Comparison of ENCODE assay signal across 2 cellular contexts in the genomic region with DNA sequence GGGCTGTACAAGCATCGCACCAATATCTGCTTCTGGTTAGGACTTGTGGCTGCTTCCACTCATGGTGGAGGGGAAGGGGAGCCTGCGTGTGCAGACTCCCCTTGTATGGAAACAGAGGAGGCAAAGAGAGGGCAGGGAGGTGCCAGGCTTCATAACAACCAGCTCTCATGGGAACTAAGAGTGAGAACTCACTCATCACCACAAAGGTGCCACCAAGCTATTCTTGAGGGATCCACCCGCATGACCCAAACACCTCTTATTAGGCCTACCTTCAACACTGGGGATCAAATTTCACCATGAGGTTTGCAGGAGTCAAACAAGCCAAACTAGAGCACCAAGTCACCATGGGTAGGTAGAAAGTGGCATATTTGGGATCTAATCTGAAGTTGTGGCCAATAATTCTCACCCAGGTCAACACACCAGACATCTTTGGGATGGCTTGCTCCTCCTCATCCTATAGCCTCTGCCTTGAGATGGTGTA.
A peak's percentile ranks its signal among the peaks of the same experiment; 100 is the strongest.
TF ChIP-seq lines count a peak whose summit lies in the region.

No MANE protein-coding gene starts in this region.

TF ChIP-seq in K562, 482 proteins besides CTCF, POLR2A, EP300 and RAD21:
- no peak for TF ChIP-seq SAP30 (IDR thresholded peaks at IDR 0.05; ENCODE audit: borderline replicate concordance, insufficient read depth, low read depth, low read length, poor library complexity, severe bottlenecking)
- TF ChIP-seq, protein P1, sequence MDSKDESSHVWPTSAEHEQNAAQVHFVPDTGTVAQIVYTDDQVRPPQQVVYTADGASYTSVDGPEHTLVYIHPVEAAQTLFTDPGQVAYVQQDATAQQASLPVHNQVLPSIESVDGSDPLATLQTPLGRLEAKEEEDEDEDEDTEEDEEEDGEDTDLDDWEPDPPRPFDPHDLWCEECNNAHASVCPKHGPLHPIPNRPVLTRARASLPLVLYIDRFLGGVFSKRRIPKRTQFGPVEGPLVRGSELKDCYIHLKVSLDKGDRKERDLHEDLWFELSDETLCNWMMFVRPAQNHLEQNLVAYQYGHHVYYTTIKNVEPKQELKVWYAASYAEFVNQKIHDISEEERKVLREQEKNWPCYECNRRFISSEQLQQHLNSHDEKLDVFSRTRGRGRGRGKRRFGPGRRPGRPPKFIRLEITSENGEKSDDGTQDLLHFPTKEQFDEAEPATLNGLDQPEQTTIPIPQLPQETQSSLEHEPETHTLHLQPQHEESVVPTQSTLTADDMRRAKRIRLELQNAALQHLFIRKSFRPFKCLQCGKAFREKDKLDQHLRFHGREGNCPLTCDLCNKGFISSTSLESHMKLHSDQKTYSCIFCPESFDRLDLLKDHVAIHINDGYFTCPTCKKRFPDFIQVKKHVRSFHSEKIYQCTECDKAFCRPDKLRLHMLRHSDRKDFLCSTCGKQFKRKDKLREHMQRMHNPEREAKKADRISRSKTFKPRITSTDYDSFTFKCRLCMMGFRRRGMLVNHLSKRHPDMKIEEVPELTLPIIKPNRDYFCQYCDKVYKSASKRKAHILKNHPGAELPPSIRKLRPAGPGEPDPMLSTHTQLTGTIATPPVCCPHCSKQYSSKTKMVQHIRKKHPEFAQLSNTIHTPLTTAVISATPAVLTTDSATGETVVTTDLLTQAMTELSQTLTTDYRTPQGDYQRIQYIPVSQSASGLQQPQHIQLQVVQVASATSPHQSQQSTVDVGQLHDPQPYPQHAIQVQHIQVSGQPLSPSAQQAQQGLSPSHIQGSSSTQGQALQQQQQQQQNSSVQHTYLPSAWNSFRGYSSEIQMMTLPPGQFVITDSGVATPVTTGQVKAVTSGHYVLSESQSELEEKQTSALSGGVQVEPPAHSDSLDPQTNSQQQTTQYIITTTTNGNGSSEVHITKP (IDR thresholded peaks at IDR 0.05; ENCODE audit: partially characterized antibody) = peak; percentile 42

TF ChIP-seq in HepG2, 621 proteins besides CTCF, POLR2A, EP300 and RAD21:
- TF ChIP-seq ZBTB3 (CRISPR knock-in tag; IDR thresholded peaks at IDR 0.05; ENCODE audit: borderline replicate concordance, low read depth) = no peak
- TF ChIP-seq MTF1 (CRISPR knock-in tag; IDR thresholded peaks at IDR 0.05) = no peak
- TF ChIP-seq, protein P2, sequence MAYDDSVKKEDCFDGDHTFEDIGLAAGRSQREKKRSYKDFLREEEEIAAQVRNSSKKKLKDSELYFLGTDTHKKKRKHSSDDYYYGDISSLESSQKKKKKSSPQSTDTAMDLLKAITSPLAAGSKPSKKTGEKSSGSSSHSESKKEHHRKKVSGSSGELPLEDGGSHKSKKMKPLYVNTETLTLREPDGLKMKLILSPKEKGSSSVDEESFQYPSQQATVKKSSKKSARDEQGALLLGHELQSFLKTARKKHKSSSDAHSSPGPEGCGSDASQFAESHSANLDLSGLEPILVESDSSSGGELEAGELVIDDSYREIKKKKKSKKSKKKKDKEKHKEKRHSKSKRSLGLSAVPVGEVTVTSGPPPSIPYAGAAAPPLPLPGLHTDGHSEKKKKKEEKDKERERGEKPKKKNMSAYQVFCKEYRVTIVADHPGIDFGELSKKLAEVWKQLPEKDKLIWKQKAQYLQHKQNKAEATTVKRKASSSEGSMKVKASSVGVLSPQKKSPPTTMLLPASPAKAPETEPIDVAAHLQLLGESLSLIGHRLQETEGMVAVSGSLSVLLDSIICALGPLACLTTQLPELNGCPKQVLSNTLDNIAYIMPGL (CRISPR knock-in tag; IDR thresholded peaks at IDR 0.05; ENCODE audit: borderline replicate concordance in 1 of 2, low read depth in 1 of 2) = no peak
- TF ChIP-seq, protein P3, sequence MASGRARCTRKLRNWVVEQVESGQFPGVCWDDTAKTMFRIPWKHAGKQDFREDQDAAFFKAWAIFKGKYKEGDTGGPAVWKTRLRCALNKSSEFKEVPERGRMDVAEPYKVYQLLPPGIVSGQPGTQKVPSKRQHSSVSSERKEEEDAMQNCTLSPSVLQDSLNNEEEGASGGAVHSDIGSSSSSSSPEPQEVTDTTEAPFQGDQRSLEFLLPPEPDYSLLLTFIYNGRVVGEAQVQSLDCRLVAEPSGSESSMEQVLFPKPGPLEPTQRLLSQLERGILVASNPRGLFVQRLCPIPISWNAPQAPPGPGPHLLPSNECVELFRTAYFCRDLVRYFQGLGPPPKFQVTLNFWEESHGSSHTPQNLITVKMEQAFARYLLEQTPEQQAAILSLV (CRISPR knock-in tag; IDR thresholded peaks at IDR 0.05; ENCODE audit: borderline replicate concordance) = no peak
- no peak for TF ChIP-seq SATB2 (CRISPR knock-in tag; IDR thresholded peaks at IDR 0.05)
- no peak for TF ChIP-seq ZFP62 (CRISPR knock-in tag; IDR thresholded peaks at IDR 0.05)
- TF ChIP-seq BCL6 (CRISPR knock-in tag; IDR thresholded peaks at IDR 0.05) = no peak
- no peak for TF ChIP-seq HDAC6 (IDR thresholded peaks at IDR 0.05; ENCODE audit: low read depth, low read length)
- no peak for TF ChIP-seq NFYC (CRISPR knock-in tag; IDR thresholded peaks at IDR 0.05)
- no peak for TF ChIP-seq TAF1 (CRISPR knock-in tag; IDR thresholded peaks at IDR 0.05)
- TF ChIP-seq IRF2 (CRISPR knock-in tag; IDR thresholded peaks at IDR 0.05) = no peak
- TF ChIP-seq ZMAT3 (CRISPR knock-in tag; conservative IDR thresholded peaks at IDR 0.05) = no peak
- TF ChIP-seq, protein P4, sequence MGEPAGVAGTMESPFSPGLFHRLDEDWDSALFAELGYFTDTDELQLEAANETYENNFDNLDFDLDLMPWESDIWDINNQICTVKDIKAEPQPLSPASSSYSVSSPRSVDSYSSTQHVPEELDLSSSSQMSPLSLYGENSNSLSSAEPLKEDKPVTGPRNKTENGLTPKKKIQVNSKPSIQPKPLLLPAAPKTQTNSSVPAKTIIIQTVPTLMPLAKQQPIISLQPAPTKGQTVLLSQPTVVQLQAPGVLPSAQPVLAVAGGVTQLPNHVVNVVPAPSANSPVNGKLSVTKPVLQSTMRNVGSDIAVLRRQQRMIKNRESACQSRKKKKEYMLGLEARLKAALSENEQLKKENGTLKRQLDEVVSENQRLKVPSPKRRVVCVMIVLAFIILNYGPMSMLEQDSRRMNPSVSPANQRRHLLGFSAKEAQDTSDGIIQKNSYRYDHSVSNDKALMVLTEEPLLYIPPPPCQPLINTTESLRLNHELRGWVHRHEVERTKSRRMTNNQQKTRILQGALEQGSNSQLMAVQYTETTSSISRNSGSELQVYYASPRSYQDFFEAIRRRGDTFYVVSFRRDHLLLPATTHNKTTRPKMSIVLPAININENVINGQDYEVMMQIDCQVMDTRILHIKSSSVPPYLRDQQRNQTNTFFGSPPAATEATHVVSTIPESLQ (CRISPR knock-in tag; conservative IDR thresholded peaks at IDR 0.05) = no peak
- no peak for TF ChIP-seq NBN (conservative IDR thresholded peaks at IDR 0.05)
- TF ChIP-seq ZNF883 (CRISPR knock-in tag; IDR thresholded peaks at IDR 0.05; ENCODE audit: not compliant biosample characterization) = no peak
- TF ChIP-seq ZNF761 (CRISPR knock-in tag; conservative IDR thresholded peaks at IDR 0.05) = no peak
- TF ChIP-seq PCBP2 (optimal IDR thresholded peaks at IDR 0.05; ENCODE audit: low read depth, low read length, poor library complexity, severe bottlenecking) = no peak
